In genomic region chr2:183207110-183207509, GRCh38 we compare ENCODE assay signal across 14 cellular contexts.
DNase-seq lines count a peak whose midpoint lies in the region; ATAC-seq and TF ChIP-seq lines count a peak whose summit lies in the region.
"Had no signal": no experiment of that assay in that cellular context is flagged by ENCODE, and none has a peak within 500 bp of the region (broad histone marks: within the 10 kb centered on the region; RNA-seq: fewer than 3 reads in every experiment).

No MANE protein-coding gene starts in this region.

- H3K4me3 Mint-ChIP-seq in Caco-2 (ENCODE audit: unreplicated experiment) (peak overlapping the region; percentile 1), Calu3 (ENCODE audit: low read depth, unreplicated experiment) (no peak overlapping the region)
- H3K4me3 Mint-ChIP-seq: CD4-positive, alpha-beta T cell had no signal

- no peak overlapping the region for H3K27ac ChIP-seq in left lung

- H3K9me3 ChIP-seq in Caco-2 = 0 out of 2 replicates have a peak, but pooled peaks cover 5% of the 10 kb centered on the region
- H3K9me3 ChIP-seq in left lung = no peaks in the 10 kb centered on the region

- H3K36me3 ChIP-seq in Caco-2 (ENCODE audit: control insufficient read depth, insufficient read depth, low read length) (no peaks in the 10 kb centered on the region), left lung (no peaks in the 10 kb centered on the region)

- H3K27ac Mint-ChIP-seq in Caco-2 (ENCODE audit: unreplicated experiment) = peak overlapping the region; percentile 34
- H3K27ac Mint-ChIP-seq in Calu3 (ENCODE audit: unreplicated experiment) = no peak overlapping the region
- H3K27ac Mint-ChIP-seq: CD4-positive, alpha-beta T cell had no signal

- H3K27me3 Mint-ChIP-seq in Caco-2 (ENCODE audit: insufficient read depth, unreplicated experiment) (no peaks in the 10 kb centered on the region), Calu3 (ENCODE audit: unreplicated experiment) (no peaks in the 10 kb centered on the region)
- H3K27me3 Mint-ChIP-seq: CD4-positive, alpha-beta T cell had no signal

- DNase-seq in Caco-2 (peak; percentile 59 to 69), HS-5 (ENCODE audit: low read depth) (peak; percentile 13), amniotic epithelial cell (ENCODE audit: low read depth) (peak; percentile 72), left lung (no peak), ureter (ENCODE audit: low spot score) (no peak), NCI-H446 (lab: John Stamatoyannopoulos, UW) (no peak), Calu3 (no peak), NCI-H2107 (lab: John Stamatoyannopoulos, UW) (no peak)
- DNase-seq: activated CD4-positive, alpha-beta T cell treated with anti-CD3 and anti-CD28 coated beads, Interleukin-2, amount 50 U/mL, for 4 hours; activated effector memory CD4-positive, alpha-beta T cell treated with anti-CD3 and anti-CD28 coated beads, Interleukin-2, amount 50 U/mL, for 16 hours; CD4-positive, alpha-beta T cell; right cardiac atrium; T-helper 1 cell had no signal

- CTCF ChIA-PET in Caco-2 (lab: Charles Lee) (no interaction called here), Calu3 (lab: Charles Lee) (no interaction called here)

- H3K36me3 Mint-ChIP-seq in Caco-2 (ENCODE audit: insufficient read depth, unreplicated experiment) (peaks cover 19% of the 10 kb centered on the region), Calu3 (ENCODE audit: insufficient read depth, unreplicated experiment) (peaks cover 4% of the 10 kb centered on the region)

- intact Hi-C loops in Caco-2 (cut with micrococcal nuclease; ENCODE audit: unreplicated experiment) (no loop called here), left lung (cut with DNase I) (no loop called here), Calu3 (cut with micrococcal nuclease; ENCODE audit: unreplicated experiment) (no loop called here)

- H3K9me3 Mint-ChIP-seq in Caco-2 (ENCODE audit: unreplicated experiment) (peaks cover 29% of the 10 kb centered on the region), Calu3 (ENCODE audit: low read depth, unreplicated experiment) (peaks cover 11% of the 10 kb centered on the region)

- H3K27me3 ChIP-seq in Caco-2 (replicated peaks; ENCODE audit: control insufficient read depth, insufficient read depth, low read length) (no peaks in the 10 kb centered on the region), left lung (no peaks in the 10 kb centered on the region)

- H3K4me1 Mint-ChIP-seq in Caco-2 (ENCODE audit: low read depth, unreplicated experiment) (peaks cover 24% of the 10 kb centered on the region), Calu3 (ENCODE audit: low read depth, unreplicated experiment) (peaks cover 9% of the 10 kb centered on the region)

- BruUV-seq in Caco-2 (replicated peaks; lab: Mats Ljungman, UMichigan) (no TSS peak), Calu3 (replicated peaks; lab: Mats Ljungman, UMichigan) (no TSS peak)

- no peak for TF ChIP-seq CTCF in Caco-2 (IDR thresholded peaks at IDR 0.05; ENCODE audit: insufficient read depth in 1 of 2, low read depth in 1 of 2, low read length in 1 of 2, severe bottlenecking in 1 of 2, unreplicated experiment in 1 of 2)
- TF ChIP-seq CTCF in left lung (IDR thresholded peaks at IDR 0.05) = no peak
- no peak for TF ChIP-seq CTCF in Calu3 (IDR thresholded peaks at IDR 0.05; ENCODE audit: unreplicated experiment)

- no peak overlapping the region for H3K4me3 ChIP-seq in Caco-2 (ENCODE audit: low read depth, low read length)
- H3K4me3 ChIP-seq in left lung = no peak overlapping the region

- POLR2A ChIA-PET in Caco-2 (lab: Charles Lee) = no interaction called here

- ATAC-seq in left lung = peak; percentile 80
- ATAC-seq: esophagus mucosa had no signal

- H3K4me1 ChIP-seq in Caco-2 = peaks cover 15% of the 10 kb centered on the region
- H3K4me1 ChIP-seq in left lung = peaks cover 0 to 3% of the 10 kb centered on the region in 2 donors

Comparison
In these comparisons a context has a peak if more than half of its experiments do, and no peak if none do; other contexts are left out.
1. DNase-seq: peak in Caco-2 (2 of 2), HS-5 (single experiment) and amniotic epithelial cell (single experiment); none in left lung (0 of 2), ureter (single experiment), NCI-H446 (0 of 2), Calu3 (single experiment) and NCI-H2107 (single experiment).